In the genomic region with DNA sequence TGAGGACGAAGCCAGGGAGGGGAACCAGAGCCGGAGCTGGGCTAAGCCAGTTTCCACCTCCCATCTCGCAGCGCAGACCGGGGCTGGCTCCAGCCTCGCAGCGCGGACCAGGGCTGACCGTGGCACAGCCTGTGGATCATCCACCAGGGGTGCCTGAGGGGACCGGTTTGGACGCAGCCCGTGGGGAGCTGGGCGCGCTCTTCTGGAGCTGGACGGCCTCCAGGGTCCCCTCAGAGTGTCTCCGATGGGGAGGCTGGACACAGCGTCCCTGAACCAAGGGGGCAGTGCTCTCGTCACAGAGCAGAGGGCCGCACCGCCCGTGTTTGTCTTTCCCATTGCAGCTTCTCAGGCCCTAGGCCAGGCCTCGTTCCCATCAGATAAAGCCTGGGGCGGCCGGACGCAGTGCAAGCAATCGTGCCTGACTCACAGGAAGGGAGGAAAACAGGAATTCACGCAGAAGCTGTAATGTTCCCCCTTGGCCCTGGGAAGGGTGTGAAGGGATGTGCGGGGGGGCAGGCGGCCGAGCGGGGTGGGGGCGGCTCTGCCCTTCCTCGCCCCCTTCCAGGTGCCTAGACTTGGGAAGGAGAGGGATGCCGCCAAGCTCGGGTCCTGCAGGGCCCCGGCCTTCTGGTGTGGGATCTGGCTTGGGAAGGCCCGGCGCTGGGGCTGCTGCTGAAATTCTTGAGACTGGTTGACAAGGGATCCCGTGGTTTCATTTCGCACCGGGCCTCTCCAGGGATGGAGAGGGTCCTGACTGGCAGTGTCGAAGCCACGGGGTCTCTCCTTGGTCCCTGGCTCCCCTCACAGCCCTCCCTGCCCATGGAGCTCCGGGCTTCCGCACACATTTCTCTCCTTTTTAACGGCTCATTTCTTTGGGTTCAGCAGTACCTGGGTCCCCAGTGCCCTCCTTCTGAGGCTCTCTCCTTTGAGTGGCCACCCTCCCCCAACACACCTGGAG, we compare ENCODE assay signal across 8 cellular contexts.
A peak's percentile ranks its signal among the peaks of the same experiment; 100 is the strongest.
DNase-seq lines count a peak whose midpoint lies in the region; ATAC-seq, FAIRE-seq and TF ChIP-seq lines count a peak whose summit lies in the region.
"Not testable (repeated sequence)": the region's sequence is repeated elsewhere in the genome, so short reads cannot be mapped to it uniquely, and the experiment has no call there.

No MANE protein-coding gene starts in this region.

- H3K79me2 ChIP-seq in GM23338 (replicated peaks; ENCODE audit: insufficient read depth); keratinocyte (ENCODE audit: control insufficient read depth, insufficient read depth, low read length): not testable (repeated sequence)

- not testable (repeated sequence) for H3K4me1 ChIP-seq in GM23338 (ENCODE audit: insufficient read depth); skeletal muscle tissue (ENCODE audit: control insufficient read depth in 3 of 3, insufficient read depth in 3 of 3, low read length in 3 of 3)
- H3K4me1 ChIP-seq in keratinocyte (ENCODE audit: control insufficient read depth, extremely low read depth, insufficient read depth, low read length) (peaks cover 22% of the 10 kb centered on the region), mucosa of stomach (ENCODE audit: control insufficient read depth, insufficient read depth, low read length) (peaks cover 34% of the 10 kb centered on the region), vagina (peaks cover 43% of the 10 kb centered on the region)

- intact Hi-C loops in vagina (cut with DNase I) = not testable (repeated sequence)

- dilution Hi-C loops in keratinocyte (cut with MboI; ENCODE audit: extremely low pct_ligation_motif_present, low sequenced_read_pairs) = not testable (repeated sequence)

- H3K36me3 ChIP-seq in GM23338 (ENCODE audit: insufficient read depth); bronchial epithelial cell (ENCODE audit: control insufficient read depth, insufficient read depth, low read length); keratinocyte (ENCODE audit: control insufficient read depth in 2 of 2, extremely low read depth in 1 of 2, insufficient read depth in 2 of 2, low read length in 2 of 2); mucosa of stomach (ENCODE audit: control insufficient read depth, insufficient read depth, low read length); skeletal muscle tissue (ENCODE audit: control insufficient read depth in 3 of 3, insufficient read depth in 3 of 3, low read length in 3 of 3); vagina: not testable (repeated sequence)

- peaks cover 15% of the 10 kb centered on the region for H3K4me1 Mint-ChIP-seq in GM23338

- not testable (repeated sequence) for H3K36me3 Mint-ChIP-seq in GM23338 (ENCODE audit: low read depth)

- not testable (repeated sequence) for H3K9ac ChIP-seq in keratinocyte (ENCODE audit: control insufficient read depth, extremely low read depth, insufficient read depth, low read length)
- peak overlapping the region; percentile 47 for H3K9ac ChIP-seq in mucosa of stomach (ENCODE audit: low read length)
- H3K9ac ChIP-seq in skeletal muscle tissue (ENCODE audit: low read depth in 1 of 3, low read length in 3 of 3) = peak overlapping the region in 1 of 3 donors; percentile 16

- H3F3A ChIP-seq in GM23338 (replicated peaks; ENCODE audit: low read depth) = not testable (repeated sequence)

- DNase-seq in GM23338 (ENCODE audit: low spot score); bronchial epithelial cell (ENCODE audit: low read depth); keratinocyte (ENCODE audit: low read depth, low spot score); vagina (ENCODE audit: extremely low spot score in 2 of 2): not testable (repeated sequence)
- peak; percentile 75 for DNase-seq in fibroblast of pulmonary artery (ENCODE audit: low read depth)

- FAIRE-seq in bronchial epithelial cell (lab: Jason Lieb, UNC) = peak; percentile 79
- FAIRE-seq in keratinocyte (lab: Jason Lieb, UNC) = peak; percentile 92

- H3K27ac ChIP-seq in GM23338 (ENCODE audit: low read depth); keratinocyte (ENCODE audit: control insufficient read depth, insufficient read depth, low read length): not testable (repeated sequence)
- H3K27ac ChIP-seq in skeletal muscle tissue (ENCODE audit: low read depth, low read length) (peak overlapping the region; percentile 56), vagina (peak overlapping the region; percentile 87)

- not testable (repeated sequence) for H3K9me3 Mint-ChIP-seq in GM23338

- TF ChIP-seq CTCF in GM23338 (conservative IDR thresholded peaks at IDR 0.05; ENCODE audit: low read depth in 2 of 2); bronchial epithelial cell (IDR thresholded peaks at IDR 0.05; ENCODE audit: insufficient read depth, low read length, severe bottlenecking); fibroblast of pulmonary artery (IDR thresholded peaks at IDR 0.05; ENCODE audit: low read length, missing control alignments); keratinocyte (optimal IDR thresholded peaks at IDR 0.05 in 1 of 3, IDR thresholded peaks at IDR 0.05 in 1 of 3, conservative IDR thresholded peaks at IDR 0.05 in 1 of 3; ENCODE audit: extremely low read depth in 1 of 3, insufficient read depth in 2 of 3, low read length in 3 of 3); vagina (IDR thresholded peaks at IDR 0.05): not testable (repeated sequence)

- H4K20me1 ChIP-seq in GM23338 (replicated peaks; ENCODE audit: insufficient read depth); keratinocyte (ENCODE audit: control insufficient read depth, extremely low read depth, insufficient read depth, low read length): not testable (repeated sequence)

- ATAC-seq in GM23338 (peak; percentile 25; the same call in 2 of the 3 replicates), SK-N-SH treated with all-trans-retinoic acid at 6 μM for 48 hours (peak; percentile 70)

- not testable (repeated sequence) for H3K4me3 Mint-ChIP-seq in GM23338

- H3K27me3 Mint-ChIP-seq in GM23338 (ENCODE audit: insufficient read depth, low read depth, poor library complexity) = not testable (repeated sequence)

- not testable (repeated sequence) for H3K4me2 ChIP-seq in GM23338; keratinocyte (ENCODE audit: control insufficient read depth, extremely low read depth, insufficient read depth, low read depth, low read length)

- H2AFZ ChIP-seq in GM23338; keratinocyte (ENCODE audit: control insufficient read depth, low read length): not testable (repeated sequence)

- H3K9me2 ChIP-seq in GM23338 (ENCODE audit: insufficient read depth) = not testable (repeated sequence)

- H3K27me3 ChIP-seq in GM23338 (ENCODE audit: insufficient read depth); bronchial epithelial cell (ENCODE audit: control insufficient read depth, insufficient read depth, low read length); keratinocyte (ENCODE audit: control insufficient read depth, extremely low read depth, insufficient read depth, low read length); mucosa of stomach (ENCODE audit: control insufficient read depth, insufficient read depth, low read length); skeletal muscle tissue (ENCODE audit: control insufficient read depth in 3 of 3, insufficient read depth in 3 of 3, low read length in 3 of 3); vagina: not testable (repeated sequence)

- not testable (repeated sequence) for TF ChIP-seq POLR2A in vagina (IDR thresholded peaks at IDR 0.05)

- not testable (repeated sequence) for H3K9me3 ChIP-seq in keratinocyte (ENCODE audit: control insufficient read depth, low read depth, low read length); mucosa of stomach (ENCODE audit: control insufficient read depth, low read length); skeletal muscle tissue (ENCODE audit: control insufficient read depth in 3 of 3, low read length in 3 of 3); vagina

- not testable (repeated sequence) for H3K9me1 ChIP-seq in keratinocyte (ENCODE audit: control insufficient read depth, extremely low read depth, insufficient read depth, low read length)

- not testable (repeated sequence) for H3K4me3 ChIP-seq in GM23338; bronchial epithelial cell (ENCODE audit: low read depth, low read length); fibroblast of pulmonary artery (replicated peaks; ENCODE audit: low read depth, low read length); keratinocyte (ENCODE audit: control insufficient read depth in 2 of 3, extremely low read depth in 1 of 3, insufficient read depth in 2 of 3, low read depth in 1 of 3, low read length in 3 of 3); mucosa of stomach (ENCODE audit: low read length); skeletal muscle tissue (ENCODE audit: low read length in 3 of 3)
- H3K4me3 ChIP-seq in vagina = peak overlapping the region in 1 of 2 donors; percentile 26

- not testable (repeated sequence) for H3K27ac Mint-ChIP-seq in GM23338

TF ChIP-seq in SK-N-SH treated with all-trans-retinoic acid at 6 μM for 48 hours, 23 proteins besides CTCF, POLR2A, EP300 and RAD21 (continues in another document):
- peak; percentile 66; the same call in 1 of the 2 replicates for TF ChIP-seq PPARA (CRISPR knock-in tag; IDR thresholded peaks at IDR 0.05; ENCODE audit: borderline replicate concordance)
- TF ChIP-seq ZNF70 (CRISPR knock-in tag; IDR thresholded peaks at IDR 0.05) = peak; percentile 56; the same call in 1 of the 2 replicates
- TF ChIP-seq SNAI2 (CRISPR knock-in tag; IDR thresholded peaks at IDR 0.05) = peak; percentile 95
- peak; percentile 98 for TF ChIP-seq CSDC2 (CRISPR knock-in tag; IDR thresholded peaks at IDR 0.05)
